ENCODE assay signal across 15 cellular contexts in genomic region chr12:101230547-101230946, GRCh38. TPM values are rescaled to one million over a fixed set of nuclear protein-coding genes. Genes with fewer than 3 reads are reported as not detected.
A peak's percentile ranks its signal among the peaks of the same experiment; 100 is the strongest.
DNase-seq lines count a peak whose midpoint lies in the region; ATAC-seq, FAIRE-seq and TF ChIP-seq lines count a peak whose summit lies in the region.
"Had no signal": no experiment of that assay in that cellular context is flagged by ENCODE, and none has a peak within 500 bp of the region (broad histone marks: within the 10 kb centered on the region; RNA-seq: fewer than 3 reads in every experiment).

No MANE protein-coding gene starts in this region.

- no peak overlapping the region for H2BK20ac ChIP-seq in IMR-90 (ENCODE audit: low read depth, low read length)

- CTCF ChIA-PET in IMR-90 (lab: Yijun Ruan, JAX) = no interaction called here

- H4K8ac ChIP-seq in IMR-90 (ENCODE audit: low read depth in 2 of 2, low read length in 2 of 2) = no peak overlapping the region

- H3K27me3 ChIP-seq in IMR-90 (ENCODE audit: control insufficient read depth, insufficient read depth, low read length) = no peaks in the 10 kb centered on the region; the same call in 1 of the 2 replicates
- H3K27me3 ChIP-seq in bronchial epithelial cell (ENCODE audit: control insufficient read depth, insufficient read depth, low read length) = no peaks in the 10 kb centered on the region
- H3K27me3 ChIP-seq in lung (ENCODE audit: control insufficient read depth, insufficient read depth) = no peaks in the 10 kb centered on the region

- no peaks in the 10 kb centered on the region for H3K4me1 ChIP-seq in IMR-90 (ENCODE audit: control insufficient read depth, insufficient read depth, low read length)
- H3K4me1 ChIP-seq in lung (ENCODE audit: control insufficient read depth in 2 of 2, insufficient read depth in 2 of 2, low read length in 2 of 2) = no peaks in the 10 kb centered on the region

- intact Hi-C loops in IMR-90 (cut with micrococcal nuclease) = no loop called here

- ATAC-seq in IMR-90 (ENCODE audit: low read depth) (peak; percentile 85), lung (ENCODE audit: insufficient read depth, low FRiP score) (peak; percentile 37), GM19395 (IDR thresholded peaks at IDR 0.05; ENCODE audit: unreplicated experiment) (no peak)

- TF ChIP-seq RAD21 in IMR-90 (IDR thresholded peaks at IDR 0.05; ENCODE audit: low read length) = no peak

- H3K36me3 ChIP-seq in IMR-90 (ENCODE audit: control insufficient read depth, insufficient read depth, low read length) (no peaks in the 10 kb centered on the region), bronchial epithelial cell (ENCODE audit: control insufficient read depth, insufficient read depth, low read length) (no peaks in the 10 kb centered on the region), lung (ENCODE audit: control insufficient read depth in 2 of 2, insufficient read depth in 2 of 2, low read length in 2 of 2) (no peaks in the 10 kb centered on the region)

- no CpG with 5 or more reads among the region's 5 CpGs for WGBS in IMR-90 (ENCODE audit: extremely low coverage in 2 of 2, insufficient read length in 1 of 2), 2 experiments
- 43 to 63% methylated on average over 5 of the region's 5 CpGs for WGBS in lung, 2 donors

- H3K4me3 ChIP-seq in AG09309 (ENCODE audit: control insufficient read depth, low read depth, low read length) = no peak overlapping the region
- H3K4me3 ChIP-seq in IMR-90 (ENCODE audit: insufficient read depth, low read depth, low read length) = no peak overlapping the region
- no peak overlapping the region for H3K4me3 ChIP-seq in bronchial epithelial cell (ENCODE audit: low read depth, low read length)
- H3K4me3 ChIP-seq in lung = no peak overlapping the region

- H2BK5ac ChIP-seq in IMR-90 (ENCODE audit: low read depth, low read length, poor library complexity, severe bottlenecking) = no peak overlapping the region

- no peaks in the 10 kb centered on the region for H3K9me1 ChIP-seq in IMR-90 (ENCODE audit: insufficient read depth, low read length)

- H2AFZ ChIP-seq in IMR-90 (replicated peaks; ENCODE audit: low read length, poor library complexity) = no peak overlapping the region

- H4K20me1 ChIP-seq in IMR-90 (ENCODE audit: insufficient read depth, low read length) = no peaks in the 10 kb centered on the region

- H3K9me3 ChIP-seq in IMR-90 (ENCODE audit: control insufficient read depth, insufficient read depth, low read length) (no peaks in the 10 kb centered on the region), lung (ENCODE audit: control insufficient read depth in 2 of 2, insufficient read depth in 1 of 2, low read length in 1 of 2) (no peaks in the 10 kb centered on the region)

- POLR2A ChIA-PET in IMR-90 (lab: Charles Lee; ENCODE audit: unreplicated experiment) = no interaction called here

- no peak overlapping the region for H3K14ac ChIP-seq in IMR-90 (replicated peaks; ENCODE audit: low read depth, low read length)

- no TSS peak for BruUV-seq in IMR-90 (replicated peaks; lab: Mats Ljungman, UMichigan)

- H3K4me2 ChIP-seq in IMR-90 (ENCODE audit: low read depth, low read length) = no peak overlapping the region; the same call in 1 of the 2 replicates

- H3K56ac ChIP-seq in IMR-90 (ENCODE audit: extremely low read depth, insufficient read depth, low read length) = no peak overlapping the region

- DNase-seq in AG09309 (ENCODE audit: low read depth) (peak; percentile 75), IMR-90 (peak; percentile 65), bronchial epithelial cell (ENCODE audit: low read depth) (peak; percentile 83), lung (ENCODE audit: low spot score) (no peak), NCI-H2196 (lab: John Stamatoyannopoulos, UW; ENCODE audit: unreplicated experiment) (no peak), activated gamma-delta T cell (lab: John Stamatoyannopoulos, UW) (no peak)
- no peak for DNase-seq in activated naive CD4-positive, alpha-beta T cell treated with Interleukin-2 at 50 U/mL for 16 hours
- DNase-seq: activated CD4-positive, alpha-beta T cell treated with anti-CD3 and anti-CD28 coated beads for 48 hours; activated effector memory CD4-positive, alpha-beta T cell treated with anti-CD3 and anti-CD28 coated beads, Interleukin-2, amount 50 U/mL, for 16 hours; NCI-H1105; NCI-H82 had no signal

- no peak overlapping the region for H3K9ac ChIP-seq in IMR-90 (ENCODE audit: low read depth, low read length)

- no peak overlapping the region for H4K5ac ChIP-seq in IMR-90 (ENCODE audit: low read depth, low read length)

- no peak overlapping the region for H3K27ac ChIP-seq in IMR-90 (ENCODE audit: insufficient read depth, low read length)
- peak overlapping the region in 1 of 2 donors; percentile 13 for H3K27ac ChIP-seq in lung (ENCODE audit: low read depth in 1 of 2, low read length in 1 of 2)
- H3K27ac ChIP-seq: C4-2B had no signal

- no peak for FAIRE-seq in bronchial epithelial cell (lab: Jason Lieb, UNC)

- H2BK120ac ChIP-seq in IMR-90 (ENCODE audit: low read depth, low read length) = no peak overlapping the region

- no peak overlapping the region for H3K18ac ChIP-seq in IMR-90 (ENCODE audit: low read depth, low read length)

- H3K23ac ChIP-seq in IMR-90 (ENCODE audit: low read depth, low read length) = no peak overlapping the region

- H3K4ac ChIP-seq in IMR-90 (ENCODE audit: low read depth, low read length) = no peak overlapping the region

- H4K91ac ChIP-seq in IMR-90 (ENCODE audit: insufficient read depth, low read depth, low read length) = no peak overlapping the region

- H2AK5ac ChIP-seq in IMR-90 (ENCODE audit: low read depth, low read length) = no peak overlapping the region

- no peak overlapping the region for H2BK15ac ChIP-seq in IMR-90 (ENCODE audit: low read depth, low read length)

- H2AK9ac ChIP-seq in IMR-90 (replicated peaks; ENCODE audit: low read depth, low read length, poor library complexity) = peak overlapping the region; percentile 84

- no peak for TF ChIP-seq CTCF in AG09309 (IDR thresholded peaks at IDR 0.05; ENCODE audit: control insufficient read depth, insufficient read depth, low read depth, low read length, missing control alignments)
- no peak for TF ChIP-seq CTCF in IMR-90 (conservative IDR thresholded peaks at IDR 0.05; ENCODE audit: low read depth, low read length)
- TF ChIP-seq CTCF in bronchial epithelial cell (IDR thresholded peaks at IDR 0.05; ENCODE audit: insufficient read depth, low read length, severe bottlenecking) = no peak
- no peak for TF ChIP-seq CTCF in lung (IDR thresholded peaks at IDR 0.05; ENCODE audit: control extremely low read depth, extremely low read depth)

- no peaks in the 10 kb centered on the region for H3K79me1 ChIP-seq in IMR-90 (ENCODE audit: low read depth in 1 of 2, low read length in 2 of 2)

- TF ChIP-seq POLR2A in IMR-90 (IDR thresholded peaks at IDR 0.05; ENCODE audit: low read depth, low read length) = no peak

- in situ Hi-C loops in IMR-90 (cut with MboI; ENCODE audit: low sequenced_read_pairs) = no loop called here

- dilution Hi-C loops in IMR-90 (cut with HindIII; ENCODE audit: low sequenced_read_pairs, unreplicated experiment) = no loop called here

TF ChIP-seq in IMR-90, 13 proteins besides CTCF, POLR2A, EP300 and RAD21:
- TF ChIP-seq, protein P1, sequence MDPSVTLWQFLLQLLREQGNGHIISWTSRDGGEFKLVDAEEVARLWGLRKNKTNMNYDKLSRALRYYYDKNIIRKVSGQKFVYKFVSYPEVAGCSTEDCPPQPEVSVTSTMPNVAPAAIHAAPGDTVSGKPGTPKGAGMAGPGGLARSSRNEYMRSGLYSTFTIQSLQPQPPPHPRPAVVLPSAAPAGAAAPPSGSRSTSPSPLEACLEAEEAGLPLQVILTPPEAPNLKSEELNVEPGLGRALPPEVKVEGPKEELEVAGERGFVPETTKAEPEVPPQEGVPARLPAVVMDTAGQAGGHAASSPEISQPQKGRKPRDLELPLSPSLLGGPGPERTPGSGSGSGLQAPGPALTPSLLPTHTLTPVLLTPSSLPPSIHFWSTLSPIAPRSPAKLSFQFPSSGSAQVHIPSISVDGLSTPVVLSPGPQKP (IDR thresholded peaks at IDR 0.05; ENCODE audit: borderline replicate concordance, low read depth, low read length) = no peak
- TF ChIP-seq MAFK (IDR thresholded peaks at IDR 0.05; ENCODE audit: low read depth, low read length) (no peak), RFX5 (IDR thresholded peaks at IDR 0.05; ENCODE audit: low read depth, low read length) (no peak)

RNA-seq across cellular contexts. Expression of gene SLC5A8, which starts 20.5 kb away (rescaled TPM):
- total RNA-seq in IMR-90 (2012; rRNA removed) = not detected in 2 replicates
- not detected in 2 replicates for polyA plus RNA-seq in IMR-90 (2012; rRNA removed)
- polyA plus RNA-seq in IMR-90 (2012; cell fraction: cytosol; rRNA removed) = not detected in 2 replicates
- not detected in 2 replicates for polyA plus RNA-seq in IMR-90 (2012; cell fraction: nucleus; rRNA removed; ENCODE audit: low replicate concordance)
- under 0.01 TPM in 1 of 2 replicates, not detected in the other for total RNA-seq in bronchial epithelial cell
- 1 to 10 TPM; 3.8 to 7.0 TPM for total RNA-seq in lung
- polyA plus RNA-seq in lung = 1 to 10 TPM; 1.3 to 3.4 TPM
- total RNA-seq: glomerular endothelial cell, left lobe of liver had no signal

RNA-seq across cellular contexts. Expression of gene UTP20, which starts 49.4 kb away (rescaled TPM):
- total RNA-seq in IMR-90 (2012; rRNA removed) (22.0 and 29.7 TPM in 2 replicates), bronchial epithelial cell (4.9 and 9.2 TPM in 2 replicates), lung (10 to 100 TPM; 15.1 to 19.7 TPM)
- polyA plus RNA-seq in IMR-90 (2012; rRNA removed) (6.3 and 6.8 TPM in 2 replicates), lung (1 to 10 TPM; 1.9 to 4.9 TPM)
- polyA plus RNA-seq in IMR-90 (2012; cell fraction: cytosol; rRNA removed) = 0.95 and 1.5 TPM in 2 replicates
- 0.87 and 5.8 TPM in 2 replicates for polyA plus RNA-seq in IMR-90 (2012; cell fraction: nucleus; rRNA removed; ENCODE audit: low replicate concordance)

Comparison
In these comparisons a context has a peak if more than half of its experiments do, and no peak if none do; other contexts are left out.
1. DNase-seq: peak in AG09309 (single experiment), IMR-90 (single experiment) and bronchial epithelial cell (single experiment); none in lung (single experiment), NCI-H2196 (single experiment), activated naive CD4-positive, alpha-beta T cell treated with Interleukin-2 at 50 U/mL for 16 hours (single experiment) and activated gamma-delta T cell (single experiment).